ENCODE assay signal across 1 cellular context in genomic region chr19:6718111-6718740, GRCh38.
TF ChIP-seq lines count a peak whose summit lies in the region.

No MANE protein-coding gene starts in this region.

TF ChIP-seq in HepG2, 621 proteins besides CTCF, POLR2A, EP300 and RAD21:
- TF ChIP-seq CCAR2 (optimal IDR thresholded peaks at IDR 0.05; ENCODE audit: low read depth, low read length) (peak; percentile 88), BATF2 (CRISPR knock-in tag; IDR thresholded peaks at IDR 0.05) (no peak), POLR2G (IDR thresholded peaks at IDR 0.05; ENCODE audit: low read depth, low read length) (peak; percentile 45), ZNF414 (CRISPR knock-in tag; IDR thresholded peaks at IDR 0.05) (0 out of 2 replicates have a peak, but pooled peaks have one; percentile 3), ATF5 (CRISPR knock-in tag; IDR thresholded peaks at IDR 0.05; ENCODE audit: low read depth) (no peak), ZNF263 (CRISPR knock-in tag; IDR thresholded peaks at IDR 0.05) (no peak), ZBTB40 (IDR thresholded peaks at IDR 0.05) (no peak), ZBTB40 (CRISPR knock-in tag; IDR thresholded peaks at IDR 0.05) (no peak), PCBP2 (optimal IDR thresholded peaks at IDR 0.05; ENCODE audit: low read depth, low read length, poor library complexity, severe bottlenecking) (peak; percentile 93), ZNF383 (CRISPR knock-in tag; IDR thresholded peaks at IDR 0.05; ENCODE audit: borderline replicate concordance) (no peak), ZNF570 (CRISPR knock-in tag; IDR thresholded peaks at IDR 0.05; ENCODE audit: borderline replicate concordance) (no peak), RBFOX2 (IDR thresholded peaks at IDR 0.05; ENCODE audit: low read depth, low read length) (peak; percentile 77), ZGPAT (CRISPR knock-in tag; IDR thresholded peaks at IDR 0.05) (no peak), MED8 (CRISPR knock-in tag; IDR thresholded peaks at IDR 0.05; ENCODE audit: insufficient replicate concordance) (no peak), SATB2 (CRISPR knock-in tag; IDR thresholded peaks at IDR 0.05) (no peak), ZFP90 (CRISPR knock-in tag; IDR thresholded peaks at IDR 0.05; ENCODE audit: borderline replicate concordance) (0 out of 2 replicates have a peak, but pooled peaks have one; percentile 7), ATF7-NPFF (CRISPR knock-in tag; IDR thresholded peaks at IDR 0.05; ENCODE audit: low read depth) (no peak; the same call in 1 of the 2 replicates), ZNF597 (CRISPR knock-in tag; IDR thresholded peaks at IDR 0.05) (no peak), NR2F2 (IDR thresholded peaks at IDR 0.05; ENCODE audit: borderline replicate concordance, low read depth) (no peak), ZNF687 (CRISPR knock-in tag; IDR thresholded peaks at IDR 0.05) (0 out of 2 replicates have a peak, but pooled peaks have one; percentile 10), TOE1 (CRISPR knock-in tag; IDR thresholded peaks at IDR 0.05) (no peak), ZNF354B (CRISPR knock-in tag; IDR thresholded peaks at IDR 0.05) (no peak), FIP1L1 (IDR thresholded peaks at IDR 0.05; ENCODE audit: borderline replicate concordance, insufficient read depth, low read depth, low read length) (no peak), ZNF749 (CRISPR knock-in tag; IDR thresholded peaks at IDR 0.05; ENCODE audit: borderline replicate concordance) (no peak), REXO4 (CRISPR knock-in tag; IDR thresholded peaks at IDR 0.05; ENCODE audit: borderline replicate concordance) (no peak), AGO2 (optimal IDR thresholded peaks at IDR 0.05; ENCODE audit: low read depth, low read length) (peak; percentile 97), ZNF292 (CRISPR knock-in tag; IDR thresholded peaks at IDR 0.05; ENCODE audit: borderline replicate concordance, low read depth) (no peak), ZNF136 (CRISPR knock-in tag; IDR thresholded peaks at IDR 0.05; ENCODE audit: low read depth) (no peak), MBNL3 (CRISPR knock-in tag; conservative IDR thresholded peaks at IDR 0.05) (no peak), ZFY (CRISPR knock-in tag; IDR thresholded peaks at IDR 0.05) (no peak), GFI1 (CRISPR knock-in tag; IDR thresholded peaks at IDR 0.05; ENCODE audit: borderline replicate concordance) (no peak), SP5 (CRISPR knock-in tag; IDR thresholded peaks at IDR 0.05; ENCODE audit: borderline replicate concordance, low read depth) (no peak)
